10 cellular contexts compared by ENCODE assay signal in genomic region chr5:123874600-123875201, GRCh38.
DNase-seq lines count a peak whose midpoint lies in the region; ATAC-seq and TF ChIP-seq lines count a peak whose summit lies in the region.
"Had no signal": no experiment of that assay in that cellular context is flagged by ENCODE, and none has a peak within 500 bp of the region (broad histone marks: within the 10 kb centered on the region; RNA-seq: fewer than 3 reads in every experiment).

No MANE protein-coding gene starts in this region.

- H3K4me1 Mint-ChIP-seq in activated CD8-positive, alpha-beta T cell treated with anti-CD3 and anti-CD28 coated beads for 36 hours (ENCODE audit: low read depth) = no peaks in the 10 kb centered on the region

- no peaks in the 10 kb centered on the region for H3K9me3 Mint-ChIP-seq in activated CD8-positive, alpha-beta T cell treated with anti-CD3 and anti-CD28 coated beads for 36 hours

- H3K27me3 ChIP-seq in dorsolateral prefrontal cortex (no peaks in the 10 kb centered on the region), mesenchymal stem cell (ENCODE audit: control insufficient read depth in 1 of 2, insufficient read depth in 1 of 2, low read length in 2 of 2) (no peaks in the 10 kb centered on the region)

- no peak overlapping the region for H2BK15ac ChIP-seq in mesenchymal stem cell (ENCODE audit: low read depth, poor library complexity, severe bottlenecking)

- POLR2A ChIA-PET in activated CD8-positive, alpha-beta T cell treated with anti-CD3 and anti-CD28 coated beads for 36 hours (lab: Charles Lee) = no interaction called here

- no peak overlapping the region for H3K4ac ChIP-seq in mesenchymal stem cell (ENCODE audit: low read depth in 1 of 2, low read length in 2 of 2)

- DNase-seq in AG10803 (ENCODE audit: low read depth) (peak; percentile 20), NCI-H146 (lab: John Stamatoyannopoulos, UW) (peak; percentile 18), dorsolateral prefrontal cortex (peak in 3 of 10 donors; percentile 21 to 61 (median 58)), mesenchymal stem cell (peak; percentile 59), OCI-M2 (lab: John Stamatoyannopoulos, UW; ENCODE audit: unreplicated experiment) (no peak)
- no peak for DNase-seq in activated CD8-positive, alpha-beta T cell treated with anti-CD3 and anti-CD28 coated beads for 36 hours
- DNase-seq: COR-L47 had no signal

- TF ChIP-seq CTCF in AG10803 (conservative IDR thresholded peaks at IDR 0.05; ENCODE audit: low read length) (no peak), dorsolateral prefrontal cortex (IDR thresholded peaks at IDR 0.05 in 54 of 56, conservative IDR thresholded peaks at IDR 0.05 in 2 of 56; ENCODE audit: low read depth in 1 of 56, partially characterized antibody in 56 of 56) (peak in 4 of 56 donors; percentile 6 to 15 (median 10))
- no peak for TF ChIP-seq CTCF in activated CD8-positive, alpha-beta T cell treated with anti-CD3 and anti-CD28 coated beads for 36 hours (IDR thresholded peaks at IDR 0.05)

- H3K36me3 ChIP-seq in mesenchymal stem cell (ENCODE audit: control insufficient read depth in 1 of 2, insufficient read depth in 2 of 2, low read depth in 1 of 2, low read length in 2 of 2) = no peaks in the 10 kb centered on the region

- H3K18ac ChIP-seq in mesenchymal stem cell (ENCODE audit: low read depth in 1 of 2, low read length in 2 of 2) = no peak overlapping the region

- H3K9me3 ChIP-seq in mesenchymal stem cell (ENCODE audit: control insufficient read depth, low read length) = no peaks in the 10 kb centered on the region

- no peak overlapping the region for H2BK5ac ChIP-seq in mesenchymal stem cell (ENCODE audit: low read depth, low read length, poor library complexity, severe bottlenecking)

- no peaks in the 10 kb centered on the region for H3K36me3 Mint-ChIP-seq in activated CD8-positive, alpha-beta T cell treated with anti-CD3 and anti-CD28 coated beads for 36 hours (ENCODE audit: low read depth)

- no peak overlapping the region for H3K4me3 Mint-ChIP-seq in activated CD8-positive, alpha-beta T cell treated with anti-CD3 and anti-CD28 coated beads for 36 hours

- no peaks in the 10 kb centered on the region for H3K27me3 Mint-ChIP-seq in activated CD8-positive, alpha-beta T cell treated with anti-CD3 and anti-CD28 coated beads for 36 hours

- no peak overlapping the region for H3K14ac ChIP-seq in mesenchymal stem cell (ENCODE audit: low read length in 2 of 2)

- no peak overlapping the region for H4K91ac ChIP-seq in mesenchymal stem cell (ENCODE audit: low read length)

- H3K4me2 ChIP-seq in mesenchymal stem cell (ENCODE audit: low read length, poor library complexity, severe bottlenecking) = no peak overlapping the region

- H3K27ac ChIP-seq in dorsolateral prefrontal cortex (peak overlapping the region; percentile 66 to 96 (median 91)), mesenchymal stem cell (ENCODE audit: low read length, poor library complexity, severe bottlenecking) (peak overlapping the region; percentile 76)
- H3K27ac ChIP-seq: VCaP had no signal

- no peak overlapping the region for H3K27ac Mint-ChIP-seq in activated CD8-positive, alpha-beta T cell treated with anti-CD3 and anti-CD28 coated beads for 36 hours

- intact Hi-C loops in dorsolateral prefrontal cortex (cut with DNase I) = loop anchor here (5.0 to 10.0 kb wide), 7 partner anchors 62 to 580 kb away; no protein-coding TSS in a partner anchor
- intact Hi-C loops in activated CD8-positive, alpha-beta T cell treated with anti-CD3 and anti-CD28 coated beads for 36 hours (cut with micrococcal nuclease) = no loop called here

- CTCF ChIA-PET in activated CD8-positive, alpha-beta T cell treated with anti-CD3 and anti-CD28 coated beads for 36 hours (lab: Charles Lee) = interaction anchor here (0.7 kb wide), 1 partner anchor 11 kb away, joined by 3 read pairs; no protein-coding TSS in a partner anchor

- no peak overlapping the region for H2AFZ ChIP-seq in mesenchymal stem cell (ENCODE audit: low read depth, low read length)

- H3K79me1 ChIP-seq in mesenchymal stem cell (replicated peaks; ENCODE audit: low read length, poor library complexity, severe bottlenecking) = no peaks in the 10 kb centered on the region

- WGBS in mesenchymal stem cell = 6% methylated on average over 3 of the region's 4 CpGs

- H3K4me3 ChIP-seq in AG10803 (ENCODE audit: low read length) = no peak overlapping the region
- H3K4me3 ChIP-seq in dorsolateral prefrontal cortex = peak overlapping the region in 47 of 59 donors; percentile 1 to 64 (median 31)
- H3K4me3 ChIP-seq in mesenchymal stem cell (ENCODE audit: insufficient read depth in 1 of 2, low read depth in 1 of 2, low read length in 2 of 2) = no peak overlapping the region

- no peak overlapping the region for H2AK5ac ChIP-seq in mesenchymal stem cell (ENCODE audit: low read length, severe bottlenecking)

- H2BK12ac ChIP-seq in mesenchymal stem cell (ENCODE audit: low read length in 2 of 2) = no peak overlapping the region

- peaks cover 6% of the 10 kb centered on the region for H3K4me1 ChIP-seq in mesenchymal stem cell (ENCODE audit: control insufficient read depth, insufficient read depth, low read depth, low read length)

- no peak overlapping the region for H4K8ac ChIP-seq in mesenchymal stem cell (ENCODE audit: low read length)

- no peak overlapping the region for H3K23ac ChIP-seq in mesenchymal stem cell (ENCODE audit: low read length in 2 of 2)

- ATAC-seq in GM18858 (IDR thresholded peaks at IDR 0.05; ENCODE audit: unreplicated experiment) = no peak
- ATAC-seq in activated CD8-positive, alpha-beta T cell treated with anti-CD3 and anti-CD28 coated beads for 36 hours = no peak
- no peak for ATAC-seq in HG02798 (IDR thresholded peaks at IDR 0.05; ENCODE audit: poor library complexity, unreplicated experiment)

- H3K9ac ChIP-seq in mesenchymal stem cell (ENCODE audit: low read length) = no peak overlapping the region

- no peak overlapping the region for H2BK120ac ChIP-seq in mesenchymal stem cell (ENCODE audit: low read depth, low read length)

Comparison
In these comparisons a context has a peak if more than half of its experiments do, and no peak if none do; other contexts are left out.
1. DNase-seq: peak in AG10803 (single experiment), NCI-H146 (single experiment) and mesenchymal stem cell (single experiment); none in activated CD8-positive, alpha-beta T cell treated with anti-CD3 and anti-CD28 coated beads for 36 hours (single experiment) and OCI-M2 (single experiment).
2. H3K4me3 ChIP-seq: peak in dorsolateral prefrontal cortex (47 of 59); none in AG10803 (single experiment) and mesenchymal stem cell (0 of 2).